10 cellular contexts compared by ENCODE assay signal in the genomic region with DNA sequence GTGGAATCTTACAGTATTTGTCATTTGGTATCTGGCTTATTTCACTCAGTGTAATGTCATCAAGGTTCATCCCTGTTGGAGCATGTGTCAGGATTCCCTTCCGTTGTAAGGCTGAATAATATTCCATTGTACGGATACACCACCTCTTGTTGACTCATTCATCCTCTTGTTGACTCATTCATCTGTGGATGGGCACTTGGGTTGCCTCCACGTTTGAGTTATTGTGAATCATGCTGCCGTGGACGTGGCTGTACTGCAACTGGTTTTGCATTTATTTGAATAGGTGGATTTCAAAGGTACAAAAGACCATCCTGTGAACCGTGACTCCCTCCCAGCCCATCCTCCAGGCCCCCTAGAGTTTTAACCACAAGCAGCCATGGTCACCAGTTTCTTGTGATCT. TPM values are rescaled to one million over a fixed set of nuclear protein-coding genes. Genes with fewer than 3 reads are reported as not detected.
DNase-seq lines count a peak whose midpoint lies in the region; ATAC-seq and TF ChIP-seq lines count a peak whose summit lies in the region.
"Had no signal": no experiment of that assay in that cellular context is flagged by ENCODE, and none has a peak within 500 bp of the region (broad histone marks: within the 10 kb centered on the region; RNA-seq: fewer than 3 reads in every experiment).

No MANE protein-coding gene starts in this region.

- ATAC-seq in lower lobe of right lung, result no peak

- DNase-seq in AG09309 (ENCODE audit: low read depth) (peak; percentile 66), HS-27A (ENCODE audit: low read depth) (peak; percentile 59), amniotic stem cell (lab: John Stamatoyannopoulos, UW) (peak; percentile 60), glomerular visceral epithelial cell (ENCODE audit: extremely low spot score) (peak; percentile 79), NCI-H1092 (lab: John Stamatoyannopoulos, UW) (no peak), lower lobe of right lung (no peak), GM13976 (ENCODE audit: low spot score) (no peak), prostate gland (ENCODE audit: low spot score) (no peak)
- DNase-seq: Caco-2 had no signal

- H3K4me1 ChIP-seq in lower lobe of right lung (no peaks in the 10 kb centered on the region), prostate gland (replicated peaks) (no peaks in the 10 kb centered on the region)
- H3K4me1 ChIP-seq: neural progenitor cell had no signal

- in situ Hi-C loops in GM13976 (cut with MboI; ENCODE audit: low sequenced_read_pairs, unreplicated experiment), result no loop called here

- H3K4me3 ChIP-seq in AG09309 (ENCODE audit: control insufficient read depth, low read depth, low read length) (no peak overlapping the region), lower lobe of right lung (no peak overlapping the region), prostate gland (no peak overlapping the region)
- H3K4me3 ChIP-seq: neural progenitor cell had no signal

- H3K27me3 ChIP-seq in lower lobe of right lung (ENCODE audit: low read depth), result no peaks in the 10 kb centered on the region
- H3K27me3 ChIP-seq in prostate gland (replicated peaks; ENCODE audit: insufficient read depth), result no peaks in the 10 kb centered on the region
- H3K27me3 ChIP-seq: neural progenitor cell had no signal

- 55% methylated on average over 6 of the region's 6 CpGs for WGBS in prostate gland

- intact Hi-C loops in lower lobe of right lung (cut with DNase I) (no loop called here), prostate gland (cut with DNase I) (loop anchor here (10.0 kb wide), 1 partner anchor 732 kb away; no protein-coding TSS in a partner anchor)

- TF ChIP-seq CTCF in AG09309 (IDR thresholded peaks at IDR 0.05; ENCODE audit: control insufficient read depth, insufficient read depth, low read depth, low read length, missing control alignments) (no peak), lower lobe of right lung (IDR thresholded peaks at IDR 0.05) (no peak), GM13976 (IDR thresholded peaks at IDR 0.05; ENCODE audit: borderline replicate concordance, control extremely low read depth, extremely low read depth, insufficient read depth, missing control alignments) (no peak), prostate gland (IDR thresholded peaks at IDR 0.05) (no peak)

- TF ChIP-seq POLR2A in prostate gland (IDR thresholded peaks at IDR 0.05), result no peak

- H3K9me3 ChIP-seq in lower lobe of right lung (no peaks in the 10 kb centered on the region), prostate gland (no peaks in the 10 kb centered on the region)
- H3K9me3 ChIP-seq: Caco-2 had no signal

- H3K27ac ChIP-seq in lower lobe of right lung (no peak overlapping the region), prostate gland (no peak overlapping the region)
- H3K27ac ChIP-seq: neural progenitor cell had no signal

- H3K36me3 ChIP-seq in lower lobe of right lung (peaks cover 40% of the 10 kb centered on the region), prostate gland (peaks cover 0 to 3% of the 10 kb centered on the region in 2 donors)
- H3K36me3 ChIP-seq: neural progenitor cell had no signal

RNA-seq across cellular contexts. Expression of a gene that starts 11.9 kb away (rescaled TPM):
- total RNA-seq in lower lobe of right lung (0.71 TPM), prostate gland (10 to 100 TPM in 1 of 2 donors, 1 to 10 TPM in 1; 1.9 to 17.8 TPM)
- total RNA-seq: Caco-2 had no signal

RNA-seq across cellular contexts. Expression of a gene that starts 15.0 kb away (rescaled TPM):
- 35.7 TPM for total RNA-seq in lower lobe of right lung
- total RNA-seq in prostate gland, result 10 to 100 TPM; 43.4 to 44.5 TPM

Comparison
In these comparisons a context has a peak if more than half of its experiments do, and no peak if none do; other contexts are left out.
1. DNase-seq: peak in AG09309 (single experiment), HS-27A (single experiment), amniotic stem cell (single experiment) and glomerular visceral epithelial cell (single experiment); none in NCI-H1092 (single experiment), lower lobe of right lung (single experiment), GM13976 (single experiment) and prostate gland (single experiment).